9 cellular contexts compared by ENCODE assay signal in genomic region chr19:41868120-41868988, GRCh38. TPM values are rescaled to one million over a fixed set of nuclear protein-coding genes. Genes with fewer than 3 reads are reported as not detected.
DNase-seq lines count a peak whose midpoint lies in the region; ATAC-seq and TF ChIP-seq lines count a peak whose summit lies in the region.
"Had no signal": no experiment of that assay in that cellular context is flagged by ENCODE, and none has a peak within 500 bp of the region (broad histone marks: within the 10 kb centered on the region; RNA-seq: fewer than 3 reads in every experiment).

No MANE protein-coding gene starts in this region.

- no peak overlapping the region for H3K9ac ChIP-seq in SK-N-MC (ENCODE audit: insufficient read length)

- no peaks in the 10 kb centered on the region for H3K36me3 Mint-ChIP-seq in glutamatergic neuron (ENCODE audit: unreplicated experiment)

- H3K9me3 Mint-ChIP-seq in glutamatergic neuron (ENCODE audit: unreplicated experiment) = peaks cover 4% of the 10 kb centered on the region

- H3K4me3 ChIP-seq in SK-N-MC (no peak overlapping the region), foreskin fibroblast (ENCODE audit: low read depth in 1 of 2, low read length in 2 of 2) (no peak overlapping the region)

- peak; percentile 14 for DNase-seq in stimulated activated CD4-positive, alpha-beta T cell treated with anti-CD3 and anti-CD28 coated beads, Interleukin-15, amount 100 ng/mL, for 24 hours
- no peak for DNase-seq in stimulated activated CD4-positive, alpha-beta T cell treated with anti-CD3 and anti-CD28 coated beads, Interleukin-12 subunit alpha, Interleukin-12 subunit beta, amount 100 ng/mL, for 4 hours
- DNase-seq in SK-N-MC (ENCODE audit: low read depth, low spot score) (no peak), glutamatergic neuron (no peak), anterior cingulate cortex (lab: John Stamatoyannopoulos, UW) (no peak), epidermal melanocyte (ENCODE audit: insufficient read length, low spot score) (no peak), foreskin fibroblast (no peak)
- DNase-seq: NK-92 treated with Interleukin-12 subunit alpha and Interleukin-12 subunit beta, amount 100 ng/mL, for 24 hours had no signal

- ATAC-seq in SK-N-SH treated with all-trans-retinoic acid at 6 μM for 48 hours = no peak

- no peak overlapping the region for H3K4me3 Mint-ChIP-seq in glutamatergic neuron (ENCODE audit: unreplicated experiment)

- peaks cover 10% of the 10 kb centered on the region for H3K27me3 Mint-ChIP-seq in glutamatergic neuron (ENCODE audit: unreplicated experiment)

- H3K4me1 Mint-ChIP-seq in glutamatergic neuron (ENCODE audit: low read depth, unreplicated experiment) = peaks cover 14% of the 10 kb centered on the region

- H3K27ac ChIP-seq in SK-N-MC = peak overlapping the region; percentile 78

- H3K36me3 ChIP-seq in SK-N-MC (ENCODE audit: insufficient read depth, low read length) = peaks cover 81% of the 10 kb centered on the region

- no peaks in the 10 kb centered on the region for H3K9me3 ChIP-seq in SK-N-MC (ENCODE audit: low read depth, low read length)

- H3K27ac Mint-ChIP-seq in glutamatergic neuron (ENCODE audit: unreplicated experiment) = peak overlapping the region; percentile 73

- TF ChIP-seq CTCF in glutamatergic neuron (IDR thresholded peaks at IDR 0.05; ENCODE audit: partially characterized antibody, unreplicated experiment) = no peak
- TF ChIP-seq CTCF in foreskin fibroblast (IDR thresholded peaks at IDR 0.05; ENCODE audit: low read depth, low read length) = no peak

TF ChIP-seq in SK-N-SH treated with all-trans-retinoic acid at 6 μM for 48 hours, 23 proteins besides CTCF, POLR2A, EP300 and RAD21:
- TF ChIP-seq ESRRG (CRISPR knock-in tag; IDR thresholded peaks at IDR 0.05) (no peak), ZNF70 (CRISPR knock-in tag; IDR thresholded peaks at IDR 0.05) (no peak), ZNF565 (CRISPR knock-in tag; conservative IDR thresholded peaks at IDR 0.05; ENCODE audit: low read depth) (no peak), RARB (CRISPR knock-in tag; IDR thresholded peaks at IDR 0.05) (no peak), BACH2 (CRISPR knock-in tag; IDR thresholded peaks at IDR 0.05; ENCODE audit: borderline replicate concordance) (no peak), ZFP30 (CRISPR knock-in tag; IDR thresholded peaks at IDR 0.05) (no peak), ISL1 (CRISPR knock-in tag; IDR thresholded peaks at IDR 0.05) (no peak), ARNTL (CRISPR knock-in tag; IDR thresholded peaks at IDR 0.05; ENCODE audit: borderline replicate concordance, low read depth) (no peak), SNAI2 (CRISPR knock-in tag; IDR thresholded peaks at IDR 0.05) (no peak), TSHZ2 (CRISPR knock-in tag; IDR thresholded peaks at IDR 0.05) (no peak), TCF4 (CRISPR knock-in tag; IDR thresholded peaks at IDR 0.05; ENCODE audit: borderline replicate concordance) (no peak), OSR1 (CRISPR knock-in tag; IDR thresholded peaks at IDR 0.05) (no peak), PPARA (CRISPR knock-in tag; IDR thresholded peaks at IDR 0.05; ENCODE audit: borderline replicate concordance) (no peak), ZC3H10 (CRISPR knock-in tag; IDR thresholded peaks at IDR 0.05) (no peak)

RNA-seq across cellular contexts. Expression of gene RPS19, which starts 8.3 kb away (rescaled TPM):
- total RNA-seq in glutamatergic neuron (ENCODE audit: unreplicated experiment) = 1,637 TPM

RNA-seq across cellular contexts. Expression of gene CD79A, which starts 8.7 kb away (rescaled TPM):
- not detected for total RNA-seq in glutamatergic neuron (ENCODE audit: unreplicated experiment)

RNA-seq across cellular contexts. Expression of gene ARHGEF1, which starts 14.6 kb away (rescaled TPM):
- 78.7 TPM for total RNA-seq in glutamatergic neuron (ENCODE audit: unreplicated experiment)

RNA-seq across cellular contexts. Expression of gene DMRTC2, which starts 23.5 kb away (rescaled TPM):
- total RNA-seq in glutamatergic neuron (ENCODE audit: unreplicated experiment) = not detected

RNA-seq across cellular contexts. Expression of gene LYPD4, which starts 23.9 kb away (rescaled TPM):
- not detected for total RNA-seq in glutamatergic neuron (ENCODE audit: unreplicated experiment)
